ENCODE assay signal across 8 cellular contexts in the genomic region with DNA sequence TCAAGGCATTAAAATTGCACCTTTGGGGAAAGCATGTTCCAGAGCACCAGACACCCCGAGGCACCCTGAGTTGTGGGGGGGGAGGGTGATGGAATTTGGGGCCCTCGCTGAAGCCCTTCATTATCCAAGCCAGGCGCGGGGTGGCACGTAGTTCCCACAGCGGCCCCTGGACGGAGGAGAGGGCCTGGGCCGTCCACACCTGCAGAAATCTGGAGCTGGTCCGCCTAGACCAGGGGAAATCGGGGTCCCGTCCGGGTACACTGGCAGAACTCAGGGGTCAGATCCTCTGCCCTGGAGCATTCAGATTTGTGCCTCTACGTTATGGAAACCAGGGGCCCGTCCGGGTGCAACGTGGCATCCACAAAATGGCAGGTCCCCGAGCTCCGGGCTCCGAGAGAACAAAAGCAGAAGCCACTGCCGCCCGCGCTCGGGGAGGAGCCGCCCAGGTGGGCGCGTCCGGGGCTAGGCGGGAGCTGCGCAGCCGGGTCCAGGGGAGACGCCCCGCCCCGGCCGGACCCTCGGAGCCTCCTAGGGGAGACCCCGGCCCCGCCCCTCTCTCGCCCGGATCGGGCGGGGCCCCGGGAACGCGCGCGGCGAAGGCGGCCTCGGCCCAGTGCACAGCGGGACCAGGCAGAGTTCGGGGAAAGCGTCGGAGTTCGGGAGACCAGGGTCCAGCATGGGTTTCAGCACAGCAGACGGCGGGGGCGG. TPM values are rescaled to one million over a fixed set of nuclear protein-coding genes. Genes with fewer than 3 reads are reported as not detected.
DNase-seq lines count a peak whose midpoint lies in the region; ATAC-seq lines count a peak whose summit lies in the region.

A gene with protein sequence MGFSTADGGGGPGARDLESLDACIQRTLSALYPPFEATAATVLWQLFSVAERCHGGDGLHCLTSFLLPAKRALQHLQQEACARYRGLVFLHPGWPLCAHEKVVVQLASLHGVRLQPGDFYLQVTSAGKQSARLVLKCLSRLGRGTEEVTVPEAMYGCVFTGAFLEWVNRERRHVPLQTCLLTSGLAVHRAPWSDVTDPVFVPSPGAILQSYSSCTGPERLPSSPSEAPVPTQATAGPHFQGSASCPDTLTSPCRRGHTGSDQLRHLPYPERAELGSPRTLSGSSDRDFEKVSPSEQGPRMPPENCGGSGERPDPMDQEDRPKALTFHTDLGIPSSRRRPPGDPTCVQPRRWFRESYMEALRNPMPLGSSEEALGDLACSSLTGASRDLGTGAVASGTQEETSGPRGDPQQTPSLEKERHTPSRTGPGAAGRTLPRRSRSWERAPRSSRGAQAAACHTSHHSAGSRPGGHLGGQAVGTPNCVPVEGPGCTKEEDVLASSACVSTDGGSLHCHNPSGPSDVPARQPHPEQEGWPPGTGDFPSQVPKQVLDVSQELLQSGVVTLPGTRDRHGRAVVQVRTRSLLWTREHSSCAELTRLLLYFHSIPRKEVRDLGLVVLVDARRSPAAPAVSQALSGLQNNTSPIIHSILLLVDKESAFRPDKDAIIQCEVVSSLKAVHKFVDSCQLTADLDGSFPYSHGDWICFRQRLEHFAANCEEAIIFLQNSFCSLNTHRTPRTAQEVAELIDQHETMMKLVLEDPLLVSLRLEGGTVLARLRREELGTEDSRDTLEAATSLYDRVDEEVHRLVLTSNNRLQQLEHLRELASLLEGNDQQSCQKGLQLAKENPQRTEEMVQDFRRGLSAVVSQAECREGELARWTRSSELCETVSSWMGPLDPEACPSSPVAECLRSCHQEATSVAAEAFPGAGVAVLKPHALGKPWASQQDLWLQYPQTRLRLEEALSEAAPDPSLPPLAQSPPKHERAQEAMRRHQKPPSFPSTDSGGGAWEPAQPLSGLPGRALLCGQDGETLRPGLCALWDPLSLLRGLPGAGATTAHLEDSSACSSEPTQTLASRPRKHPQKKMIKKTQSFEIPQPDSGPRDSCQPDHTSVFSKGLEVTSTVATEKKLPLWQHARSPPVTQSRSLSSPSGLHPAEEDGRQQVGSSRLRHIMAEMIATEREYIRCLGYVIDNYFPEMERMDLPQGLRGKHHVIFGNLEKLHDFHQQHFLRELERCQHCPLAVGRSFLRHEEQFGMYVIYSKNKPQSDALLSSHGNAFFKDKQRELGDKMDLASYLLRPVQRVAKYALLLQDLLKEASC (N-terminal part only) (plus strand): TSS at position 613 of the 708 bp plus-strand sequence. CDS start 64 bp downstream, at position 677.

- peaks cover 4% of the 10 kb centered on the region for H3K4me1 ChIP-seq in mesendoderm (ENCODE audit: control insufficient read depth, low read depth, low read length)

- H3K18ac ChIP-seq in mesendoderm (ENCODE audit: low read length) = peak within 1 kb of the TSS; percentile 65

- H3K79me1 ChIP-seq in mesendoderm (ENCODE audit: low read length) = peaks cover 12% of the 10 kb centered on the region

- no CpG with 5 or more reads among the region's 57 CpGs for WGBS in mesendoderm (ENCODE audit: extremely low coverage, insufficient coverage, low lambda C conversion rate)

- peak within 1 kb of the TSS; percentile 16 for H3K4me3 Mint-ChIP-seq in activated naive CD8-positive, alpha-beta T cell treated with anti-CD3 and anti-CD28 coated beads, Interleukin-2, amount 50 U/mL, for 24 hours

- peak within 1 kb of the TSS; percentile 6 for H3K27ac ChIP-seq in mesendoderm (ENCODE audit: low read depth, low read length)

- H3K27me3 ChIP-seq in mesendoderm (ENCODE audit: insufficient read depth, low read length, poor library complexity) = no peaks in the 10 kb centered on the region

- H3K79me2 ChIP-seq in mesendoderm (ENCODE audit: control insufficient read depth, insufficient read depth, low read length) = peaks cover 21% of the 10 kb centered on the region

- peak within 1 kb of the TSS; percentile 84 for H3K56ac ChIP-seq in mesendoderm (ENCODE audit: low read length)

- no peaks in the 10 kb centered on the region for H3K36me3 ChIP-seq in mesendoderm (ENCODE audit: control insufficient read depth, insufficient read depth, low read length)

- H3K4me3 ChIP-seq in mesendoderm (ENCODE audit: low read length) = peak within 1 kb of the TSS; percentile 65

- DNase-seq in D341Med (ENCODE audit: low spot score) (peak; percentile 46), NCI-H1105 treated with DMSO at 0.1 percent for 48 hours (lab: John Stamatoyannopoulos, UW) (peak; percentile 95), mesendoderm (peak; percentile 90)
- peak; percentile 8 for DNase-seq in activated naive CD8-positive, alpha-beta T cell treated with anti-CD3 and anti-CD28 coated beads, Interleukin-2, amount 50 U/mL, for 24 hours

- peak within 1 kb of the TSS; percentile 78 for H2BK120ac ChIP-seq in mesendoderm (ENCODE audit: low read depth, low read length)

- H4K5ac ChIP-seq in mesendoderm (ENCODE audit: low read length) = no peak within 1 kb of the TSS

- H3K23ac ChIP-seq in mesendoderm (ENCODE audit: low read length) = peak within 1 kb of the TSS; percentile 59

- no peak within 1 kb of the TSS for H2BK15ac ChIP-seq in mesendoderm (replicated peaks; ENCODE audit: low read depth)

- H3K27me3 Mint-ChIP-seq in activated naive CD8-positive, alpha-beta T cell treated with anti-CD3 and anti-CD28 coated beads, Interleukin-2, amount 50 U/mL, for 24 hours = peaks cover 45% of the 10 kb centered on the region

- H3K4me2 ChIP-seq in mesendoderm (ENCODE audit: low read length) = peak within 1 kb of the TSS; percentile 61

- H3K9me3 Mint-ChIP-seq in activated naive CD8-positive, alpha-beta T cell treated with anti-CD3 and anti-CD28 coated beads, Interleukin-2, amount 50 U/mL, for 24 hours = no peaks in the 10 kb centered on the region

- no peak within 1 kb of the TSS for H2BK5ac ChIP-seq in mesendoderm (ENCODE audit: low read length)

- H3K27ac Mint-ChIP-seq in activated naive CD8-positive, alpha-beta T cell treated with anti-CD3 and anti-CD28 coated beads, Interleukin-2, amount 50 U/mL, for 24 hours = no peak within 1 kb of the TSS

- ATAC-seq in activated naive CD8-positive, alpha-beta T cell treated with anti-CD3 and anti-CD28 coated beads, Interleukin-2, amount 50 U/mL, for 24 hours = peak; percentile 16
- no peak for ATAC-seq in HG02678 (IDR thresholded peaks at IDR 0.05; ENCODE audit: unreplicated experiment)
- ATAC-seq in HG02870 (IDR thresholded peaks at IDR 0.05; ENCODE audit: unreplicated experiment) = no peak
- ATAC-seq in GM19397 (IDR thresholded peaks at IDR 0.05; ENCODE audit: unreplicated experiment) = no peak
- no peak for ATAC-seq in HG03571 (IDR thresholded peaks at IDR 0.05; ENCODE audit: unreplicated experiment)

- no peaks in the 10 kb centered on the region for H3K36me3 Mint-ChIP-seq in activated naive CD8-positive, alpha-beta T cell treated with anti-CD3 and anti-CD28 coated beads, Interleukin-2, amount 50 U/mL, for 24 hours (ENCODE audit: low read depth)

- peak within 1 kb of the TSS; percentile 54 for H2AK5ac ChIP-seq in mesendoderm (ENCODE audit: low read length)

- H3K4ac ChIP-seq in mesendoderm (ENCODE audit: low read depth, low read length) = peak within 1 kb of the TSS; percentile 71

- peaks cover 2% of the 10 kb centered on the region for H3K4me1 Mint-ChIP-seq in activated naive CD8-positive, alpha-beta T cell treated with anti-CD3 and anti-CD28 coated beads, Interleukin-2, amount 50 U/mL, for 24 hours

- no peak within 1 kb of the TSS for H4K8ac ChIP-seq in mesendoderm (ENCODE audit: low read depth, low read length)

- H3K9ac ChIP-seq in mesendoderm (ENCODE audit: low read length) = peak within 1 kb of the TSS; percentile 79

RNA-seq across cellular contexts. Expression of the gene that starts here (rescaled TPM):
- 22.0 TPM for polyA plus RNA-seq in mesendoderm (2013, experiment 1 of 2)
- polyA plus RNA-seq in mesendoderm (2013, experiment 2 of 2) = 23.1 TPM

Comparison
In these comparisons a context has a peak if more than half of its experiments do, and no peak if none do; other contexts are left out.
1. DNase-seq: peak in every context shown above with its lines; median percentile 95 in NCI-H1105 treated with DMSO at 0.1 percent for 48 hours; 90 in mesendoderm; 46 in D341Med; 8 in activated naive CD8-positive, alpha-beta T cell treated with anti-CD3 and anti-CD28 coated beads, Interleukin-2, amount 50 U/mL, for 24 hours.